Comparison of ENCODE assay signal across 29 cellular contexts in genomic region chr18:79100944-79101343, GRCh38.
"Had no signal": no experiment of that assay in that cellular context is flagged by ENCODE, and none has a peak within 500 bp of the region (broad histone marks: within the 10 kb centered on the region; RNA-seq: fewer than 3 reads in every experiment).

No MANE protein-coding gene starts in this region.

- H3K9me3 ChIP-seq: left lung, lower lobe of right lung, pancreas, right atrium auricular region, stomach, testis, thyroid gland, transverse colon, upper lobe of left lung, vagina had no signal

- H3K27me3 ChIP-seq: left lung, pancreas, right atrium auricular region, stomach, testis, thyroid gland, transverse colon, upper lobe of left lung, vagina had no signal

- H3K27ac ChIP-seq: left lung, lower lobe of right lung, pancreas, right atrium auricular region, skin epidermis, stomach, testis, thyroid gland, transverse colon, upper lobe of left lung, vagina had no signal

- H3K4me1 Mint-ChIP-seq: nephron, neural crest cell had no signal

- DNase-seq: hippocampal formation; kidney glomerular epithelial cell; left cardiac atrium; left lung; lower lobe of right lung; mammary epithelial cell; mesenchymal stem cell; naive thymus-derived CD8-positive, alpha-beta T cell; nucleus accumbens; pancreas; posterior cingulate gyrus; stimulated activated CD4-positive, alpha-beta T cell treated with anti-CD3 and anti-CD28 coated beads, Interleukin-12 subunit alpha, Interleukin-12 subunit beta, amount 100 ng/mL, for 4 hours; stimulated activated CD4-positive, alpha-beta T cell treated with anti-CD3 and anti-CD28 coated beads, Interleukin-15, amount 100 ng/mL, for 24 hours; stimulated activated CD4-positive, alpha-beta T cell treated with anti-CD3 and anti-CD28 coated beads, Interleukin-2, amount 100 ng/mL, for 24 hours; stimulated activated CD4-positive, alpha-beta T cell treated with anti-CD3 and anti-CD28 coated beads, Interleukin-4, amount 100 ng/mL, for 1 hour; stimulated activated naive B cell treated with anti-CD40 and anti-IgM and Interleukin-4, amounts not matched to agents 10 μg/mL and 1 μg/mL and 100 μg/mL, for 72 hours; stimulated activated naive CD8-positive, alpha-beta T cell treated with anti-CD3 and anti-CD28 coated beads, Interleukin-15, Interleukin-2, amounts not matched to agents 100 U/mL and 50 U/mL, for 24 hours; stomach; testis; thyroid gland; transverse colon; upper lobe of left lung had no signal

- FAIRE-seq: keratinocyte, pancreas had no signal

- H3K27me3 Mint-ChIP-seq: naive thymus-derived CD8-positive, alpha-beta T cell; stimulated activated naive B cell treated with anti-CD40 and anti-IgM and Interleukin-4, amounts not matched to agents 10 μg/mL and 1 μg/mL and 100 μg/mL, for 72 hours had no signal

- H3K4me3 Mint-ChIP-seq: nephron; neural crest cell; stimulated activated naive B cell treated with anti-CD40 and anti-IgM and Interleukin-4, amounts not matched to agents 10 μg/mL and 1 μg/mL and 100 μg/mL, for 72 hours had no signal

- H3K4me1 ChIP-seq: lower lobe of right lung, pancreas, right atrium auricular region, stomach, testis, thyroid gland, transverse colon, upper lobe of left lung, vagina had no signal

- H3K36me3 ChIP-seq: lower lobe of right lung, pancreas, right atrium auricular region, thyroid gland, transverse colon, vagina had no signal

- H3K4me3 ChIP-seq: left lung, lower lobe of right lung, pancreas, right atrium auricular region, skin epidermis, stomach, testis, thyroid gland, transverse colon, upper lobe of left lung, vagina had no signal

- H3K27ac Mint-ChIP-seq: nephron; stimulated activated naive B cell treated with anti-CD40 and anti-IgM and Interleukin-4, amounts not matched to agents 10 μg/mL and 1 μg/mL and 100 μg/mL, for 72 hours had no signal

- ATAC-seq: left lung; lower lobe of right lung; naive thymus-derived CD8-positive, alpha-beta T cell; pancreas; sciatic nerve; stimulated activated naive B cell treated with anti-CD40 and anti-IgM and Interleukin-4, amounts not matched to agents 10 μg/mL and 1 μg/mL and 100 μg/mL, for 72 hours; stimulated activated naive CD8-positive, alpha-beta T cell treated with anti-CD3 and anti-CD28 coated beads, Interleukin-15, Interleukin-2, amounts not matched to agents 100 U/mL and 50 U/mL, for 24 hours had no signal
